8 cellular contexts compared by ENCODE assay signal in the genomic region with DNA sequence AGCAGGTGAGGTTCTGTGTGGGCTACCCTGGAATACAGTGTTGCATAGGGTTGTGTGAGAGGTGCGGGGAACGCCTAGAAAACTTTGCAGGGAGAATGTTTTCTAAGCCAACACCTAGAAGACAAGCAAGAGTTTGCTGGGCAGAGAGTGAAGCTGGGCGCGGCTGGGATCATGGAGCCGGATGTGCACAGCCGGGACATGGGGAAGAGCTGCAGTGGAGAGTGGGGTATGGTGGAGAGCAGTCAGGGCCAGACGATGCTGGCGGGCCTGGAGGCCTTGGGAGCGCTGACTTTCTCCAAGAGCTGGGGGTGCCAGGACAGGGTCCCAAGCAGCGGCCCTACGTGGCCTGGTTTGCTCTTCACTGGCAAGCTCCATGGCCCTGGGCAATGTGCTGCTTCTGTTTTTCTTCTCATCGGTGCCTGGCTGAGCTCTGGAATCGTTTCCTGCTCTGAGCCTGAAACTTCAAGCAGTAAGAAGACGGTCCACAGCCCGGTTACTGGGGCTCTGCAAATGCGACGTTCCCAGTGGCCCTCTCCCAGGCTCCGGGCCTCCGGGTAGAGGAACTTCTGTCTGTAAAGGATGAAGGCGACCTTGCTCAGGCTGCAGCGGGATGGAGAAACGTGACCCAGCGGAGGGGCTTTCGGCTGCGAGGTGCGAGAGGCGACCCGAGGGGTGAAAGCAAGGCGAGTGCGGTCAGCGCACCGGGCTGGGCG. TPM values are rescaled to one million over a fixed set of nuclear protein-coding genes. Genes with fewer than 3 reads are reported as not detected.
A peak's percentile ranks its signal among the peaks of the same experiment; 100 is the strongest.
DNase-seq lines count a peak whose midpoint lies in the region; ATAC-seq and TF ChIP-seq lines count a peak whose summit lies in the region.

No MANE protein-coding gene starts in this region.

- DNase-seq in GM12864 (ENCODE audit: low read depth) = no peak
- DNase-seq in NCI-H510A treated with DMSO at 0.1 percent for 48 hours (lab: John Stamatoyannopoulos, UW) = peak; percentile 63
- no peak for DNase-seq in immature natural killer cell
- DNase-seq in NCI-H128 (lab: John Stamatoyannopoulos, UW; ENCODE audit: unreplicated experiment) = no peak

- TF ChIP-seq CTCF in GM12864 (IDR thresholded peaks at IDR 0.05; ENCODE audit: low read depth, low read length, missing control alignments) (no peak), brain (conservative IDR thresholded peaks at IDR 0.05) (no peak)

- peak; percentile 31 for ATAC-seq in GM21786 (IDR thresholded peaks at IDR 0.05; ENCODE audit: unreplicated experiment)
- no peak for ATAC-seq in HG03520 (IDR thresholded peaks at IDR 0.05; ENCODE audit: unreplicated experiment)

- H3K4me1 Mint-ChIP-seq in brain (peaks cover 22% of the 10 kb centered on the region), immature natural killer cell (peaks cover 9 to 10% of the 10 kb centered on the region in 2 donors)

- peak overlapping the region; percentile 84 for H3K4me3 ChIP-seq in GM12864 (ENCODE audit: low read depth, low read length)
- H3K4me3 ChIP-seq in skin epidermis = peak overlapping the region; percentile 39 to 61 (median 56)

- peaks cover 48% of the 10 kb centered on the region for H3K27me3 Mint-ChIP-seq in brain
- peaks cover 9 to 32% (median 17%) of the 10 kb centered on the region in 3 donors for H3K27me3 Mint-ChIP-seq in immature natural killer cell (ENCODE audit: low read depth in 3 of 3)

- H3K9me3 Mint-ChIP-seq in brain (peaks cover 0 to 7% (median 3%) of the 10 kb centered on the region in 5 experiments), immature natural killer cell (no peaks in the 10 kb centered on the region)

- H3K36me3 Mint-ChIP-seq in brain = no peaks in the 10 kb centered on the region
- no peaks in the 10 kb centered on the region for H3K36me3 Mint-ChIP-seq in immature natural killer cell

- H3K27ac ChIP-seq in skin epidermis = peak overlapping the region; percentile 44 to 98 (median 91)

- H3K27ac Mint-ChIP-seq in brain (peak overlapping the region; percentile 39 to 94 (median 91)), immature natural killer cell (peak overlapping the region; percentile 59 to 91 (median 79))

- H3K4me3 Mint-ChIP-seq in brain (peak overlapping the region; percentile 81 to 86 (median 84)), immature natural killer cell (peak overlapping the region; percentile 86 to 92 (median 88))

RNA-seq across cellular contexts. Expression of a gene that starts 51.9 kb away (rescaled TPM):
- polyA plus RNA-seq in brain (ENCODE audit: insufficient read depth, low read depth, low replicate concordance) (29.1 TPM), immature natural killer cell (not detected)

Comparison
In these comparisons a context has a peak if more than half of its experiments do, and no peak if none do; other contexts are left out.
1. RNA of a gene that starts 51.9 kb away (polyA plus RNA-seq): 29.1 TPM in brain (single experiment); not detected in immature natural killer cell; every median in the first group is over 10 times any median in the second.